In the genomic region with DNA sequence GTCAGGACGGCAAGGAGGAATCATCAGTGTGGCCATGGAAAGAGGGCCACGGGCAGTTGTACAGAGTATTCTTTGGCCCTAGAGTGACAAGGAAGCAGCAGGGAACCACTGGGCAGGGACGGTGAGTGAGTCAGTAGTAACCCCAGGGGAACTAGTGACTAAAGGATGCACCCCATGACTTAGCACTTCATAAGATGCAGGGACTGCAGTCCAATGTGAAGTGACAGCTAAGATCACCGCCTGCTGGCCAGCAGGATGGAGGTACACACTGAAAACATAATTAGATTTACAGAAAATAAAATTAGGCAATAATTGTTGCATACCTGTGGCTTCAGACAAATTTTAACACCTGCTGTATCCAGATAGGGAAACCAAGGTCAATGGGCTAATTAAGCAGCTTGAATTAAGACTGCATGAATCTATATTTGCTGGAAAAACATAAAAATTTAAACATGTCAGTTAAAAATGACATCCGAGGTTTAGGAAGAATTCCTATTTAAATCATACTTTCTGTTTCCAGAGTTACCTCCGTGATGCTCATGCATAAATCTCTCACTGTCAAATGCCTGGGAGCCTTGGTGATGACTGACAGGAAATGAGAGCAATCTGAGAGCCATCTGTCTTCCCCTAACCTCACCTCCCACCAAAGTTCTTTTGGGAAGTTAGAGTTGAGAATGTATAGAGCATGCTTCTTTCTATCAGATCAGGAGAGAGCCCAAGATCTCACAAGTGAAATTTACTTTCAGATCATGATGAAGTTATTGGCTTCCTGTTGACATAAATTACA, we compare ENCODE assay signal across 8 cellular contexts. TPM values are rescaled to one million over a fixed set of nuclear protein-coding genes. Genes with fewer than 3 reads are reported as not detected.
DNase-seq lines count a peak whose midpoint lies in the region; ATAC-seq, FAIRE-seq and TF ChIP-seq lines count a peak whose summit lies in the region.

No MANE protein-coding gene starts in this region.

- H3K36me3 ChIP-seq in OCI-LY3 (replicated peaks; ENCODE audit: low read depth, low read length) = no peaks in the 10 kb centered on the region
- no peaks in the 10 kb centered on the region for H3K36me3 ChIP-seq in left lung

- H3K79me2 ChIP-seq in OCI-LY3 (ENCODE audit: low read length) = no peaks in the 10 kb centered on the region

- H3K4me1 ChIP-seq in OCI-LY3 (ENCODE audit: low read length) (peaks cover 9% of the 10 kb centered on the region), left lung (no peaks in the 10 kb centered on the region)

- H2AFZ ChIP-seq in OCI-LY3 (ENCODE audit: low read depth, low read length) = peak overlapping the region; percentile 51; the same call in 1 of the 2 replicates

- ATAC-seq in GM21360 (IDR thresholded peaks at IDR 0.05; ENCODE audit: unreplicated experiment) = no peak
- no peak for ATAC-seq in left lung

- no peak overlapping the region for H3K27ac ChIP-seq in OCI-LY3 (ENCODE audit: low read length)
- H3K27ac ChIP-seq in left lung = no peak overlapping the region

- intact Hi-C loops in left lung (cut with DNase I) = loop anchor here in 1 of 2 donors (10.0 kb wide), 1 partner anchor 743 kb away; no protein-coding TSS in a partner anchor

- H3K9me3 ChIP-seq in OCI-LY3 (ENCODE audit: insufficient read depth, low read length) (no peaks in the 10 kb centered on the region), left lung (no peaks in the 10 kb centered on the region)

- TF ChIP-seq POLR2A in H54 (IDR thresholded peaks at IDR 0.05; ENCODE audit: low read depth, low read length) = no peak

- TF ChIP-seq CTCF in OCI-LY3 (IDR thresholded peaks at IDR 0.05; ENCODE audit: low read depth, low read length) (peak; percentile 38), left lung (IDR thresholded peaks at IDR 0.05) (no peak)

- DNase-seq in GM04504 (ENCODE audit: low read depth) (peak; percentile 52), H54 (ENCODE audit: insufficient read length, low spot score) (peak; percentile 78), glomerular visceral epithelial cell (ENCODE audit: extremely low spot score) (peak; percentile 70), COLO668 (lab: John Stamatoyannopoulos, UW; ENCODE audit: unreplicated experiment) (no peak), Ammon's horn (ENCODE audit: low spot score) (no peak), left lung (no peak)

- FAIRE-seq in H54 (lab: Jason Lieb, UNC) = peak; percentile 96

- H3K4me2 ChIP-seq in OCI-LY3 (ENCODE audit: low read length) = peak overlapping the region; percentile 15; the same call in 1 of the 2 replicates

- no peaks in the 10 kb centered on the region for H4K20me1 ChIP-seq in OCI-LY3 (ENCODE audit: insufficient read depth, low read length)

- H3K4me3 ChIP-seq in OCI-LY3 (ENCODE audit: low read length) = no peak overlapping the region
- H3K4me3 ChIP-seq in left lung = no peak overlapping the region

- no peak overlapping the region for H3K9ac ChIP-seq in OCI-LY3 (ENCODE audit: low read length)

- H3K27me3 ChIP-seq in OCI-LY3 (ENCODE audit: low read depth, low read length) (no peaks in the 10 kb centered on the region), left lung (no peaks in the 10 kb centered on the region)

RNA-seq across cellular contexts. Expression of gene DCLK3, which starts 56.5 kb away (rescaled TPM):
- total RNA-seq in left lung = under 1 TPM; 0.15 to 0.47 TPM

Comparison
In these comparisons a context has a peak if more than half of its experiments do, and no peak if none do; other contexts are left out.
1. DNase-seq: peak in GM04504 (single experiment), H54 (single experiment) and glomerular visceral epithelial cell (single experiment); none in COLO668 (single experiment), Ammon's horn (single experiment) and left lung (0 of 2).